Comparison of ENCODE assay signal across 1 cellular context in the genomic region with DNA sequence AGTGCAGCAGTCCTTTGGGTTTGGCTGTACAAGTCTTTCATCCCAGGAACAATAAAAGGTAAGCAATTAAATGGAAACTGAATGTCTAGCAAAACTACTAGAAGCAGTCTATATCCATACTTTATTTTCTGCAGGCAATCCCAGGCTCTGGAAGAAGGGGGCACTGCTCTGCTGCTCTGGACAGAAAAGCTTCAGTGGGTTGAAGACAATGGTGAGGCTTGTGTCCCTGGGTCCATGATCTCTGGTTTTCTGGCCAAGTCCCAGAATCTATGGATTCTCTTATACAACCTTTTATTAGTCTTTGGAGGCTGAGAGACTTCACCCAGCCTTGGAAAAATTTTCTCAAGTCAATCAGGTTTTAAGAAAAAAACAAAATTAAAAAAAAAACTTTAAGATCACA.
TF ChIP-seq lines count a peak whose summit lies in the region.

No MANE protein-coding gene starts in this region.

TF ChIP-seq in GM23338, 12 proteins besides CTCF, POLR2A, EP300 and RAD21 (continued from another document):
- TF ChIP-seq, protein P1, sequence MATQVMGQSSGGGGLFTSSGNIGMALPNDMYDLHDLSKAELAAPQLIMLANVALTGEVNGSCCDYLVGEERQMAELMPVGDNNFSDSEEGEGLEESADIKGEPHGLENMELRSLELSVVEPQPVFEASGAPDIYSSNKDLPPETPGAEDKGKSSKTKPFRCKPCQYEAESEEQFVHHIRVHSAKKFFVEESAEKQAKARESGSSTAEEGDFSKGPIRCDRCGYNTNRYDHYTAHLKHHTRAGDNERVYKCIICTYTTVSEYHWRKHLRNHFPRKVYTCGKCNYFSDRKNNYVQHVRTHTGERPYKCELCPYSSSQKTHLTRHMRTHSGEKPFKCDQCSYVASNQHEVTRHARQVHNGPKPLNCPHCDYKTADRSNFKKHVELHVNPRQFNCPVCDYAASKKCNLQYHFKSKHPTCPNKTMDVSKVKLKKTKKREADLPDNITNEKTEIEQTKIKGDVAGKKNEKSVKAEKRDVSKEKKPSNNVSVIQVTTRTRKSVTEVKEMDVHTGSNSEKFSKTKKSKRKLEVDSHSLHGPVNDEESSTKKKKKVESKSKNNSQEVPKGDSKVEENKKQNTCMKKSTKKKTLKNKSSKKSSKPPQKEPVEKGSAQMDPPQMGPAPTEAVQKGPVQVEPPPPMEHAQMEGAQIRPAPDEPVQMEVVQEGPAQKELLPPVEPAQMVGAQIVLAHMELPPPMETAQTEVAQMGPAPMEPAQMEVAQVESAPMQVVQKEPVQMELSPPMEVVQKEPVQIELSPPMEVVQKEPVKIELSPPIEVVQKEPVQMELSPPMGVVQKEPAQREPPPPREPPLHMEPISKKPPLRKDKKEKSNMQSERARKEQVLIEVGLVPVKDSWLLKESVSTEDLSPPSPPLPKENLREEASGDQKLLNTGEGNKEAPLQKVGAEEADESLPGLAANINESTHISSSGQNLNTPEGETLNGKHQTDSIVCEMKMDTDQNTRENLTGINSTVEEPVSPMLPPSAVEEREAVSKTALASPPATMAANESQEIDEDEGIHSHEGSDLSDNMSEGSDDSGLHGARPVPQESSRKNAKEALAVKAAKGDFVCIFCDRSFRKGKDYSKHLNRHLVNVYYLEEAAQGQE (IDR thresholded peaks at IDR 0.05; ENCODE audit: unreplicated experiment) = no peak
- TF ChIP-seq CREB1 (CRISPR knock-in tag; IDR thresholded peaks at IDR 0.05; ENCODE audit: low read depth) (no peak), EZH2phosphoT487 (IDR thresholded peaks at IDR 0.05; ENCODE audit: unreplicated experiment) (no peak), POLR2AphosphoS5 (IDR thresholded peaks at IDR 0.05; ENCODE audit: low read depth) (no peak), JUNB (IDR thresholded peaks at IDR 0.05; ENCODE audit: unreplicated experiment) (no peak), ZNF331 (CRISPR knock-in tag; IDR thresholded peaks at IDR 0.05; ENCODE audit: low read depth) (no peak), NANOG (IDR thresholded peaks at IDR 0.05; ENCODE audit: borderline replicate concordance) (no peak), ZNF114 (CRISPR knock-in tag; IDR thresholded peaks at IDR 0.05) (no peak)
- TF ChIP-seq, protein P2, sequence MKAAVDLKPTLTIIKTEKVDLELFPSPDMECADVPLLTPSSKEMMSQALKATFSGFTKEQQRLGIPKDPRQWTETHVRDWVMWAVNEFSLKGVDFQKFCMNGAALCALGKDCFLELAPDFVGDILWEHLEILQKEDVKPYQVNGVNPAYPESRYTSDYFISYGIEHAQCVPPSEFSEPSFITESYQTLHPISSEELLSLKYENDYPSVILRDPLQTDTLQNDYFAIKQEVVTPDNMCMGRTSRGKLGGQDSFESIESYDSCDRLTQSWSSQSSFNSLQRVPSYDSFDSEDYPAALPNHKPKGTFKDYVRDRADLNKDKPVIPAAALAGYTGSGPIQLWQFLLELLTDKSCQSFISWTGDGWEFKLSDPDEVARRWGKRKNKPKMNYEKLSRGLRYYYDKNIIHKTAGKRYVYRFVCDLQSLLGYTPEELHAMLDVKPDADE (IDR thresholded peaks at IDR 0.05) = no peak
TF ChIP-seq in GM23338: peak in this region for 0.
